In the genomic region with DNA sequence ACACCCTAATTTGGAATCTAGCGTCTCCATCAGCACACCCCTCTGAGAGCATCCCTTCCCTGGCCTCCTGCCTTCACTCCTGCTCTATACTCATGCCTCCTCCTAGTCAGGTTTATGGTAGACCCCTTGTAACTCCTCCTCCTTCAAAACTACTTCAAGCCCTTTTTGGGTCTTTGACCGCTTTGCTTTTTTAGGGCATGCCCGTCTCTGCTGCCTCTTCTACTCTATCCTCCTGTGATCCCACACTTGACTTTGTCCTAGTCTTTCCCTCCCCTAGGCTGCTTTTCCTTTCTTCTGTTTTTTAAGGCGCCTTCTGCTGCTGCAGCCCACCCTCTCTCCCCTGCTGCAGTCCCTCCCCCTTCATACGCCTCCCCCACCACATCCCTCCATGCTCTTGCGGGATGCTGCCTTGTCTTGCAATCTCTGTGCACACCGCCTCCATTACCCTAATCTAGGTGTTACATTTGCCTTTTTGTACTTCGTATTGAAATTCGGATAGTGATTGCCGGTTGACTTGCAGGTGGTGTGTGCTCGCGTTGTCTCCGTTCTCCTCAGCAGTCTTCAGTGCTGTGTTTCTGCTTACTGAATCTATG, we compare ENCODE assay signal across 8 cellular contexts. TPM values are rescaled to one million over a fixed set of nuclear protein-coding genes. Genes with fewer than 3 reads are reported as not detected.
DNase-seq lines count a peak whose midpoint lies in the region; ATAC-seq, FAIRE-seq and TF ChIP-seq lines count a peak whose summit lies in the region.

No MANE protein-coding gene starts in this region.

- H3K4me1 Mint-ChIP-seq in memory B cell: peaks cover 24% of the 10 kb centered on the region

- SMC1A ChIA-PET in GM12878 (lab: Charles Lee; ENCODE audit: uncharacterized antibody, unreplicated experiment): no interaction called here

- TF ChIP-seq RAD21 in GM12878 (IDR thresholded peaks at IDR 0.05; ENCODE audit: insufficient read depth, low read depth, low read length): no peak

- no peaks in the 10 kb centered on the region for H4K20me1 ChIP-seq in GM12878 (ENCODE audit: control insufficient read depth, insufficient read depth)

- in situ Hi-C loops in GM12878 (cut with MboI): no loop called here

- CTCF ChIA-PET in GM12878 (lab: Yijun Ruan, JAX): no interaction called here

- BruUV-seq in GM12878 (replicated peaks; lab: Mats Ljungman, UMichigan): no TSS peak

- H3K4me1 ChIP-seq in heart right ventricle: peaks cover 0 to 55% (median 18%) of the 10 kb centered on the region in 9 donors
- no peaks in the 10 kb centered on the region for H3K4me1 ChIP-seq in GM12878 (ENCODE audit: control insufficient read depth, insufficient read depth, low read length)
- H3K4me1 ChIP-seq in vagina: peaks cover 55% of the 10 kb centered on the region

- peak overlapping the region; percentile 73; the same call in 1 of the 2 replicates for H3K9ac ChIP-seq in GM12878 (ENCODE audit: control insufficient read depth, insufficient read depth, low read length)

- RAD21 ChIA-PET in GM12878 (lab: Charles Lee; ENCODE audit: unreplicated experiment): no interaction called here

- no peaks in the 10 kb centered on the region for H3K27me3 ChIP-seq in heart right ventricle
- no peaks in the 10 kb centered on the region for H3K27me3 ChIP-seq in GM12878 (replicated peaks in 1 of 2; ENCODE audit: control insufficient read depth in 2 of 2, insufficient read depth in 2 of 2, low read length in 1 of 2)
- H3K27me3 ChIP-seq in vagina: no peaks in the 10 kb centered on the region

- peaks cover 1% of the 10 kb centered on the region for H3K27me3 Mint-ChIP-seq in memory B cell

- ATAC-seq in heart right ventricle (no peak), Right ventricle myocardium inferior (no peak), GM12878 (no peak), memory B cell (ENCODE audit: low read depth) (no peak)

- intact Hi-C loops in heart right ventricle (cut with DNase I) (loop anchor here in 2 of 10 donors (5.0 to 10.0 kb wide), 2 partner anchors 79 to 111 kb away; a partner anchor contains a TSS), Right ventricle myocardium inferior (cut with DNase I) (no loop called here), GM12878 (cut with micrococcal nuclease; ENCODE audit: unreplicated experiment) (no loop called here), vagina (cut with DNase I) (no loop called here)

- peaks cover 17% of the 10 kb centered on the region for H3K79me2 ChIP-seq in GM12878 (ENCODE audit: control insufficient read depth, insufficient read depth, low read length)

- H3K4me2 ChIP-seq in GM12878 (ENCODE audit: control insufficient read depth, insufficient read depth): peak overlapping the region; percentile 58

- H3K9me3 Mint-ChIP-seq in memory B cell: no peaks in the 10 kb centered on the region

- peaks cover 0 to 12% (median 0%) of the 10 kb centered on the region in 9 donors for H3K36me3 ChIP-seq in heart right ventricle
- H3K36me3 ChIP-seq in GM12878 (ENCODE audit: control insufficient read depth in 2 of 2, insufficient read depth in 2 of 2, low read length in 1 of 2): no peaks in the 10 kb centered on the region
- no peaks in the 10 kb centered on the region for H3K36me3 ChIP-seq in vagina

- POLR2A ChIA-PET in GM12878 (lab: Charles Lee): no interaction called here

- H3K4me3 ChIP-seq in heart right ventricle (peak overlapping the region; percentile 74 to 99 (median 98)), GM12878 (peak overlapping the region; percentile 85), vagina (peak overlapping the region; percentile 83 to 97)

- TF ChIP-seq CTCF in heart right ventricle (IDR thresholded peaks at IDR 0.05) (no peak), GM12878 (IDR thresholded peaks at IDR 0.05 in 2 of 3, conservative IDR thresholded peaks at IDR 0.05 in 1 of 3; ENCODE audit: control insufficient read depth in 2 of 3, extremely low read depth in 1 of 3, insufficient read depth in 1 of 3, low read depth in 3 of 3, low read length in 3 of 3) (no peak), vagina (IDR thresholded peaks at IDR 0.05) (no peak)

- H3K36me3 Mint-ChIP-seq in memory B cell: peaks cover 5% of the 10 kb centered on the region

- 53 to 57% methylated on average over 13 of the region's 13 CpGs for WGBS in heart right ventricle, 2 donors
- 92% methylated on average over 11 of the region's 13 CpGs for WGBS in GM12878 (ENCODE audit: insufficient coverage, insufficient replicate concordance, low lambda C conversion rate, missing lambda C conversion rate)

- peak overlapping the region; percentile 96 for H3K27ac Mint-ChIP-seq in memory B cell

- H3K9me3 ChIP-seq in heart right ventricle: no peaks in the 10 kb centered on the region
- no peaks in the 10 kb centered on the region for H3K9me3 ChIP-seq in GM12878 (replicated peaks; ENCODE audit: control insufficient read depth, insufficient read depth, low read length)
- no peaks in the 10 kb centered on the region for H3K9me3 ChIP-seq in vagina

- no peak for FAIRE-seq in GM12878 (lab: Jason Lieb, UNC)
- no peak for FAIRE-seq in GM19239 (lab: Jason Lieb, UNC)

- DNase-seq in heart right ventricle (no peak), Right ventricle myocardium inferior (ENCODE audit: missing footprints) (no peak), GM12878 (ENCODE audit: low read depth, low spot score) (no peak), memory B cell (ENCODE audit: low spot score in 2 of 2) (no peak), vagina (ENCODE audit: extremely low spot score in 2 of 2) (no peak), GM19239 (ENCODE audit: insufficient read length, low spot score) (no peak), COR-L47 (lab: John Stamatoyannopoulos, UW) (no peak), NCI-H1417 (lab: John Stamatoyannopoulos, UW) (no peak)

- TF ChIP-seq EP300 in GM12878 (IDR thresholded peaks at IDR 0.05; ENCODE audit: borderline replicate concordance in 1 of 2, control insufficient read depth in 1 of 2, low read depth in 2 of 2, low read length in 2 of 2): no peak

- no peak overlapping the region for H2AFZ ChIP-seq in GM12878 (ENCODE audit: control insufficient read depth, low read depth, low read length)

- H3K27ac ChIP-seq in heart right ventricle (peak overlapping the region in 5 of 10 donors; percentile 93 to 98 (median 95)), GM12878 (ENCODE audit: control insufficient read depth, insufficient read depth) (no peak overlapping the region), vagina (peak overlapping the region; percentile 94)

- TF ChIP-seq POLR2A in GM12878 (IDR thresholded peaks at IDR 0.05; ENCODE audit: low read depth, low read length) (no peak), vagina (IDR thresholded peaks at IDR 0.05) (no peak)

- peak overlapping the region; percentile 98 for H3K4me3 Mint-ChIP-seq in memory B cell

TF ChIP-seq in GM12878, 131 proteins besides CTCF, POLR2A, EP300 and RAD21:
- no peak for TF ChIP-seq TAF1 (IDR thresholded peaks at IDR 0.05; ENCODE audit: borderline replicate concordance, low read depth, low read length)

RNA-seq across cellular contexts. Expression of a gene that starts 1.5 kb away (rescaled TPM):
- total RNA-seq in heart right ventricle (10 to 100 TPM; 26.9 to 37.8 (median 33.4) TPM), Right ventricle myocardium inferior (30.6 TPM), GM12878 (2014; rRNA removed) (12.5 and 13.5 TPM in 2 replicates), GM12878 (2014; rRNA removed; fragmentation: Illumina TruSeq; extraction: Trizol) (12.4 and 12.9 TPM in 2 replicates), GM12878 (2021) (20.8 and 21.8 TPM in 2 replicates), vagina (50.6 TPM)
- polyA plus RNA-seq in heart right ventricle (1 to 10 TPM; 6.5 to 7.1 TPM), GM12878 (2011; rRNA removed) (12.5 and 15.1 TPM in 2 replicates), GM12878 (2014; fragmentation: Illumina TruSeq; extraction: Trizol) (8.4 and 9.8 TPM in 2 replicates), GM12878 (2014; fragmentation: Nextera tagmentation; extraction: Ambion mirVana) (1 to 10 TPM; 3.8 to 3.9 TPM), GM12878 (2014; rRNA removed) (9.0 and 10.0 TPM in 2 replicates), GM12878 (2016; fragmentation: Nextera tagmentation; extraction: Ambion mirVana) (10 to 100 TPM; 18.5 to 20.0 TPM)
- total RNA-seq in GM12878 (2013; cell fraction: nucleolus; rRNA removed): 50.2 and 54.1 TPM in 2 replicates
- polyA plus RNA-seq in GM12878 (2011; ENCODE audit: low read depth): 3.7 TPM
- 7.9 and 9.5 TPM in 2 replicates for polyA plus RNA-seq in GM12878 (2011; cell fraction: cytosol; rRNA removed)
- 8.6 and 9.1 TPM in 2 replicates for polyA plus RNA-seq in GM12878 (2011; cell fraction: nucleus; rRNA removed)
- polyA plus RNA-seq in GM12878 (2012): 5.2 and 5.4 TPM in 2 replicates
- 21.4 and 38.2 TPM in 2 replicates for polyA minus RNA-seq in GM12878 (2011; rRNA and poly(A)+ RNA removed)
- polyA minus RNA-seq in GM12878 (2011; cell fraction: cytosol; rRNA and poly(A)+ RNA removed): 9.4 and 10.4 TPM in 2 replicates
- polyA minus RNA-seq in GM12878 (2011; cell fraction: nucleus; rRNA and poly(A)+ RNA removed): 7.0 and 15.6 TPM in 2 replicates
